ENCODE assay signal across 11 cellular contexts in genomic region chr15:81313686-81314085, GRCh38. TPM values are rescaled to one million over a fixed set of nuclear protein-coding genes. Genes with fewer than 3 reads are reported as not detected.
DNase-seq lines count a peak whose midpoint lies in the region; ATAC-seq and TF ChIP-seq lines count a peak whose summit lies in the region.
"Had no signal": no experiment of that assay in that cellular context is flagged by ENCODE, and none has a peak within 500 bp of the region (broad histone marks: within the 10 kb centered on the region; RNA-seq: fewer than 3 reads in every experiment).

No MANE protein-coding gene starts in this region.

- H3K27me3 Mint-ChIP-seq in activated B cell treated with CpG ODN at 0.5 μM for 24 hours (no peaks in the 10 kb centered on the region), immature natural killer cell (ENCODE audit: low read depth in 3 of 3) (peaks cover 0 to 1% (median 0%) of the 10 kb centered on the region in 3 donors)

- no peak for TF ChIP-seq EP300 in stomach (IDR thresholded peaks at IDR 0.05)

- peaks cover 78% of the 10 kb centered on the region for H3K36me3 Mint-ChIP-seq in activated B cell treated with CpG ODN at 0.5 μM for 24 hours (ENCODE audit: low read depth)
- peaks cover 11 to 28% (median 17%) of the 10 kb centered on the region in 3 donors for H3K36me3 Mint-ChIP-seq in immature natural killer cell

- H3K27ac ChIP-seq in HCT116 (ENCODE audit: low read depth, low read length) (peak overlapping the region; percentile 32; the same call in 1 of the 2 replicates), stomach (peak overlapping the region in 4 of 5 donors; percentile 48 to 76 (median 56))
- H3K27ac ChIP-seq: parathyroid adenoma had no signal

- no peaks in the 10 kb centered on the region for H3K9me3 ChIP-seq in HCT116 (ENCODE audit: control insufficient read depth in 1 of 2, insufficient read depth in 1 of 2, low read depth in 1 of 2, low read length in 2 of 2)
- no peaks in the 10 kb centered on the region for H3K9me3 ChIP-seq in stomach
- H3K9me3 ChIP-seq: HAP-1 had no signal

- ATAC-seq in HCT116: no peak
- ATAC-seq in activated B cell treated with CpG ODN at 0.5 μM for 24 hours (ENCODE audit: low read depth): no peak
- ATAC-seq: activated T-cell treated with anti-CD3 and anti-CD28 coated beads, Interleukin-2, amount 50 U/mL, for 72 hours had no signal

- H3K4me3 Mint-ChIP-seq in activated B cell treated with CpG ODN at 0.5 μM for 24 hours (no peak overlapping the region), immature natural killer cell (no peak overlapping the region)
- H3K4me3 Mint-ChIP-seq: activated T-cell treated with anti-CD3 and anti-CD28 coated beads, Interleukin-2, amount 50 U/mL, for 72 hours had no signal

- H3K36me3 ChIP-seq in HCT116 (ENCODE audit: control insufficient read depth in 1 of 2, insufficient read depth in 2 of 2, low read length in 2 of 2) (no peaks in the 10 kb centered on the region), stomach (peaks cover 5 to 76% (median 64%) of the 10 kb centered on the region in 4 donors)

- H4K20me1 ChIP-seq in HCT116 (ENCODE audit: insufficient read depth): no peaks in the 10 kb centered on the region

- H3K4me3 ChIP-seq in HCT116 (replicated peaks in 1 of 2; ENCODE audit: low read depth in 1 of 2, low read length in 2 of 2) (peak overlapping the region in 1 of 2 experiments; percentile 22; a peak in 1 of 4 replicates), stomach (no peak overlapping the region)
- H3K4me3 ChIP-seq: HAP-1 had no signal

- DNase-seq in HCT116 (ENCODE audit: low read depth, low spot score) (no peak), activated B cell treated with CpG ODN at 0.5 μM for 24 hours (no peak), immature natural killer cell (no peak), stomach (no peak), NCI-H128 (lab: John Stamatoyannopoulos, UW; ENCODE audit: unreplicated experiment) (no peak), NCI-H526 (lab: John Stamatoyannopoulos, UW) (no peak)
- no peak for DNase-seq in stimulated activated naive CD4-positive, alpha-beta T cell treated with Interleukin-2 at 50 U/mL for 16 hours (lab: John Stamatoyannopoulos, UW)
- DNase-seq: activated T-cell treated with anti-CD3 and anti-CD28 coated beads, Interleukin-2, amount 50 U/mL, for 72 hours; stimulated activated CD4-positive, alpha-beta T cell treated with anti-CD3 and anti-CD28 coated beads, Interleukin-2, amount 100 ng/mL, for 24 hours had no signal

- H2AFZ ChIP-seq in HCT116 (ENCODE audit: low read depth, low read length, poor library complexity, severe bottlenecking): no peak overlapping the region
- H2AFZ ChIP-seq: parathyroid adenoma had no signal

- 83 to 96% (median 94%) methylated on average over 5 of the region's 5 CpGs for WGBS in stomach, 5 donors

- RAD21 ChIA-PET in HCT116 (lab: Charles Lee; ENCODE audit: low non-redundant PET in 1 of 2, low total read pairs in 2 of 2, uncharacterized antibody in 2 of 2, unreplicated experiment in 2 of 2): no interaction called here

- TF ChIP-seq CTCF in HCT116 (IDR thresholded peaks at IDR 0.05 in 2 of 3, conservative IDR thresholded peaks at IDR 0.05 in 1 of 3; ENCODE audit: borderline replicate concordance in 1 of 3, insufficient read depth in 1 of 3, low read depth in 2 of 3, low read length in 2 of 3): no peak
- no peak for TF ChIP-seq CTCF in activated B cell treated with CpG ODN at 0.5 μM for 24 hours (IDR thresholded peaks at IDR 0.05)
- TF ChIP-seq CTCF in stomach (IDR thresholded peaks at IDR 0.05): no peak

- H3K79me2 ChIP-seq in HCT116 (ENCODE audit: insufficient read depth, low read length): no peaks in the 10 kb centered on the region
- H3K79me2 ChIP-seq: parathyroid adenoma had no signal

- no peaks in the 10 kb centered on the region for H3K9me2 ChIP-seq in HCT116 (ENCODE audit: insufficient read depth)

- POLR2A ChIA-PET in HCT116 (lab: Charles Lee) (no interaction called here), activated B cell treated with CpG ODN at 0.5 μM for 24 hours (lab: Charles Lee) (interaction anchor here (1.0 to 3.8 kb wide), 6 partner anchors 9 to 33 kb away, joined by 3 to 30 read pairs (median 12); no protein-coding TSS in a partner anchor)

- BruUV-seq in HCT116 (replicated peaks; lab: Mats Ljungman, UMichigan): no TSS peak

- peak overlapping the region; percentile 35; the same call in 1 of the 2 replicates for H3K9ac ChIP-seq in HCT116 (ENCODE audit: low read length)
- H3K9ac ChIP-seq: parathyroid adenoma had no signal

- TF ChIP-seq POLR2A in HCT116 (IDR thresholded peaks at IDR 0.05; ENCODE audit: borderline replicate concordance, extremely low read depth, insufficient read depth, insufficient read length) (no peak), stomach (IDR thresholded peaks at IDR 0.05) (no peak)

- H3K4me1 ChIP-seq in HCT116 (ENCODE audit: control insufficient read depth in 1 of 2, insufficient read depth in 2 of 2, low read length in 2 of 2) (peaks cover 13 to 18% of the 10 kb centered on the region in 2 experiments), stomach (peaks cover 0 to 31% (median 8%) of the 10 kb centered on the region in 4 donors)
- H3K4me1 ChIP-seq: HAP-1, parathyroid adenoma had no signal

- H3K9me3 Mint-ChIP-seq in activated B cell treated with CpG ODN at 0.5 μM for 24 hours: no peaks in the 10 kb centered on the region
- H3K9me3 Mint-ChIP-seq in immature natural killer cell: no peaks in the 10 kb centered on the region
- H3K9me3 Mint-ChIP-seq: activated T-cell treated with anti-CD3 and anti-CD28 coated beads, Interleukin-2, amount 50 U/mL, for 72 hours had no signal

- intact Hi-C loops in HCT116 (cut with micrococcal nuclease): no loop called here
- intact Hi-C loops in activated B cell treated with CpG ODN at 0.5 μM for 24 hours (cut with micrococcal nuclease): no loop called here
- intact Hi-C loops in stomach (cut with DNase I; ENCODE audit: low total_unique reads): no loop called here

- H3K27me3 ChIP-seq in HCT116 (ENCODE audit: insufficient read depth, low read length): no peaks in the 10 kb centered on the region
- no peaks in the 10 kb centered on the region for H3K27me3 ChIP-seq in stomach

- H3K4me2 ChIP-seq in HCT116 (ENCODE audit: low read length): peak overlapping the region; percentile 76

- H3K4me1 Mint-ChIP-seq in activated B cell treated with CpG ODN at 0.5 μM for 24 hours: peaks cover 95% of the 10 kb centered on the region
- H3K4me1 Mint-ChIP-seq in immature natural killer cell: peaks cover 56 to 77% of the 10 kb centered on the region in 2 donors

- CTCF ChIA-PET in HCT116 (lab: Charles Lee) (interaction anchor here (1.2 kb wide), 1 partner anchor 47 kb away, joined by 7 read pairs; no protein-coding TSS in a partner anchor), activated B cell treated with CpG ODN at 0.5 μM for 24 hours (lab: Charles Lee) (interaction anchor here (1.0 kb wide), 1 partner anchor 38 kb away, joined by 3 read pairs; no protein-coding TSS in a partner anchor)

- H3K27ac Mint-ChIP-seq in activated B cell treated with CpG ODN at 0.5 μM for 24 hours (peak overlapping the region; percentile 94), immature natural killer cell (peak overlapping the region in 5 of 6 donors; percentile 63 to 96 (median 87))
- H3K27ac Mint-ChIP-seq: activated T-cell treated with anti-CD3 and anti-CD28 coated beads, Interleukin-2, amount 50 U/mL, for 72 hours had no signal

- TF ChIP-seq RAD21 in HCT116 (IDR thresholded peaks at IDR 0.05; ENCODE audit: low read depth): no peak

TF ChIP-seq in HCT116, 20 proteins besides CTCF, POLR2A, EP300 and RAD21:
- TF ChIP-seq ZFX (IDR thresholded peaks at IDR 0.05) (no peak), REST (IDR thresholded peaks at IDR 0.05; ENCODE audit: low read depth) (no peak), POLR2AphosphoS5 (IDR thresholded peaks at IDR 0.05; ENCODE audit: low read depth, low read length) (no peak), SP1 (IDR thresholded peaks at IDR 0.05; ENCODE audit: low read depth) (no peak), FOSL1 (IDR thresholded peaks at IDR 0.05; ENCODE audit: low read depth) (no peak), EGR1 (IDR thresholded peaks at IDR 0.05; ENCODE audit: low read depth) (no peak)
TF ChIP-seq in HCT116: peak in this region for 0.

RNA-seq across cellular contexts. Expression of gene STARD5, which starts 10.3 kb away (rescaled TPM):
- total RNA-seq in HCT116 (2021; ENCODE audit: unreplicated experiment) (4.0 TPM), activated B cell treated with CpG ODN at 0.5 μM for 24 hours (10.5 and 14.3 TPM in 2 replicates), stomach (100 to 1,000 TPM in 1 of 5 donors, 1 to 10 TPM in 2, under 1 TPM in 1, not detected in 1; 0.89 to 157 (median 5.2) TPM)
- 4.3 and 5.3 TPM in 2 replicates for polyA plus RNA-seq in HCT116 (2012)
- polyA plus RNA-seq in immature natural killer cell (1 to 10 TPM in 2 of 3 donors, not detected in 1; 1.7 to 3.8 TPM), stomach (10 to 100 TPM in 1 of 3 donors, 1 to 10 TPM in 2; 3.4 to 13.4 (median 4.2) TPM)
